In genomic region chr11:762421-763072, GRCh38 we compare ENCODE assay signal across 8 cellular contexts. TPM values are rescaled to one million over a fixed set of nuclear protein-coding genes. Genes with fewer than 3 reads are reported as not detected.
DNase-seq lines count a peak whose midpoint lies in the region; ATAC-seq, FAIRE-seq and TF ChIP-seq lines count a peak whose summit lies in the region.

No MANE protein-coding gene starts in this region.

- H3K27me3 ChIP-seq in cardiac muscle cell (no peaks in the 10 kb centered on the region), bronchial epithelial cell (ENCODE audit: control insufficient read depth, insufficient read depth, low read length) (no peaks in the 10 kb centered on the region), lower lobe of right lung (ENCODE audit: low read depth) (no peaks in the 10 kb centered on the region), hepatocyte (no peaks in the 10 kb centered on the region)

- peak in 1 of 2 donors; percentile 74 for DNase-seq in cardiac muscle cell (ENCODE audit: low read depth in 1 of 2, low spot score in 1 of 2)
- no peak for DNase-seq in Right ventricle myocardium inferior (ENCODE audit: missing footprints)
- peak; percentile 30 for DNase-seq in NCI-H510A (lab: John Stamatoyannopoulos, UW)
- peak; percentile 85 for DNase-seq in bronchial epithelial cell (ENCODE audit: low read depth)
- DNase-seq in lower lobe of right lung = peak; percentile 58
- DNase-seq in NK-92 (lab: John Stamatoyannopoulos, UW; ENCODE audit: unreplicated experiment) = no peak
- DNase-seq in hepatocyte (ENCODE audit: low spot score) = no peak

- no peak overlapping the region for H3K4me2 ChIP-seq in hepatocyte

- H3K9me3 ChIP-seq in cardiac muscle cell (ENCODE audit: low read depth) (no peaks in the 10 kb centered on the region), lower lobe of right lung (no peaks in the 10 kb centered on the region), hepatocyte (ENCODE audit: low read depth) (no peaks in the 10 kb centered on the region)

- ATAC-seq in Right ventricle myocardium inferior = no peak
- peak; percentile 80 to 82 for ATAC-seq in lower lobe of right lung
- ATAC-seq in GM19463 (IDR thresholded peaks at IDR 0.05; ENCODE audit: unreplicated experiment) = no peak

- H4K20me1 ChIP-seq in hepatocyte (ENCODE audit: insufficient read depth, poor library complexity, severe bottlenecking) = peaks cover 3% of the 10 kb centered on the region

- peak; percentile 50 for FAIRE-seq in bronchial epithelial cell (lab: Jason Lieb, UNC)

- no peak overlapping the region for H3K4me3 ChIP-seq in cardiac muscle cell
- no peak overlapping the region for H3K4me3 ChIP-seq in bronchial epithelial cell (ENCODE audit: low read depth, low read length)
- no peak overlapping the region for H3K4me3 ChIP-seq in lower lobe of right lung
- no peak overlapping the region for H3K4me3 ChIP-seq in hepatocyte

- H3K79me2 ChIP-seq in hepatocyte = peaks cover 3% of the 10 kb centered on the region

- no peaks in the 10 kb centered on the region for H3K4me1 ChIP-seq in cardiac muscle cell (ENCODE audit: low read depth)
- peaks cover 6% of the 10 kb centered on the region for H3K4me1 ChIP-seq in lower lobe of right lung
- H3K4me1 ChIP-seq in hepatocyte (ENCODE audit: insufficient read depth) = peaks cover 8% of the 10 kb centered on the region

- H3K9me2 ChIP-seq in hepatocyte (replicated peaks; ENCODE audit: insufficient read depth) = no peaks in the 10 kb centered on the region

- WGBS in hepatocyte (ENCODE audit: low lambda C conversion rate, missing lambda C conversion rate) = 75% methylated on average over 10 of the region's 10 CpGs

- H3K27ac ChIP-seq in cardiac muscle cell (no peak overlapping the region), lower lobe of right lung (peak overlapping the region; percentile 62), hepatocyte (no peak overlapping the region)

- H3K36me3 ChIP-seq in cardiac muscle cell (peaks cover 28% of the 10 kb centered on the region), bronchial epithelial cell (ENCODE audit: control insufficient read depth, insufficient read depth, low read length) (peaks cover 43% of the 10 kb centered on the region), lower lobe of right lung (peaks cover 94% of the 10 kb centered on the region), hepatocyte (replicated peaks; ENCODE audit: insufficient read depth, low read depth) (no peaks in the 10 kb centered on the region)

- TF ChIP-seq CTCF in cardiac muscle cell (IDR thresholded peaks at IDR 0.05; ENCODE audit: low read depth, low read length) (peak; percentile 3), bronchial epithelial cell (IDR thresholded peaks at IDR 0.05; ENCODE audit: insufficient read depth, low read length, severe bottlenecking) (peak; percentile 64), lower lobe of right lung (IDR thresholded peaks at IDR 0.05) (no peak), hepatocyte (IDR thresholded peaks at IDR 0.05; ENCODE audit: poor library complexity) (no peak)

- H2AFZ ChIP-seq in hepatocyte = no peak overlapping the region

- intact Hi-C loops in Right ventricle myocardium inferior (cut with DNase I) (no loop called here), lower lobe of right lung (cut with DNase I) (no loop called here)

RNA-seq across cellular contexts. Expression of gene GATD1, which starts 14.7 kb away (rescaled TPM):
- 62.2 and 64.1 TPM in 2 replicates for total RNA-seq in cardiac muscle cell
- polyA plus RNA-seq in cardiac muscle cell = 27.9 and 60.4 TPM in 2 replicates
- 18.3 TPM for total RNA-seq in Right ventricle myocardium inferior
- total RNA-seq in bronchial epithelial cell = 17.9 and 18.7 TPM in 2 replicates
- total RNA-seq in lower lobe of right lung = 46.7 TPM
- total RNA-seq in hepatocyte = 21.4 and 24.2 TPM in 2 replicates
- 21.6 and 29.0 TPM in 2 replicates for polyA plus RNA-seq in hepatocyte

RNA-seq across cellular contexts. Expression of gene TALDO1, which starts 15.3 kb away (rescaled TPM):
- total RNA-seq in cardiac muscle cell (144 and 158 TPM in 2 replicates), Right ventricle myocardium inferior (102 TPM), bronchial epithelial cell (251 and 253 TPM in 2 replicates), lower lobe of right lung (218 TPM), hepatocyte (132 and 137 TPM in 2 replicates)
- polyA plus RNA-seq in cardiac muscle cell (163 and 174 TPM in 2 replicates), hepatocyte (161 and 178 TPM in 2 replicates)

RNA-seq across cellular contexts. Expression of gene CEND1, which starts 27.3 kb away (rescaled TPM):
- total RNA-seq in cardiac muscle cell (1.6 and 7.6 TPM in 2 replicates), Right ventricle myocardium inferior (not detected), bronchial epithelial cell (not detected in 2 replicates), lower lobe of right lung (not detected), hepatocyte (not detected in 2 replicates)
- polyA plus RNA-seq in cardiac muscle cell (1.7 and 8.2 TPM in 2 replicates), hepatocyte (0.39 TPM in 1 of 2 replicates, not detected in the other)

RNA-seq across cellular contexts. Expression of gene SLC25A22, which starts 35.5 kb away (rescaled TPM):
- total RNA-seq in cardiac muscle cell (17.6 and 34.7 TPM in 2 replicates), Right ventricle myocardium inferior (2.6 TPM), bronchial epithelial cell (4.4 and 5.3 TPM in 2 replicates), lower lobe of right lung (18.2 TPM), hepatocyte (11.1 and 16.2 TPM in 2 replicates)
- polyA plus RNA-seq in cardiac muscle cell (18.9 and 21.2 TPM in 2 replicates), hepatocyte (19.7 and 23.7 TPM in 2 replicates)

RNA-seq across cellular contexts. Expression of gene PIDD1, which starts 42.5 kb away (rescaled TPM):
- 24.0 and 36.8 TPM in 2 replicates for total RNA-seq in cardiac muscle cell
- polyA plus RNA-seq in cardiac muscle cell = 33.4 and 40.2 TPM in 2 replicates
- 7.2 TPM for total RNA-seq in Right ventricle myocardium inferior
- total RNA-seq in bronchial epithelial cell = 4.4 and 5.0 TPM in 2 replicates
- 12.6 TPM for total RNA-seq in lower lobe of right lung
- 7.1 and 11.1 TPM in 2 replicates for total RNA-seq in hepatocyte
- polyA plus RNA-seq in hepatocyte = 16.3 and 29.5 TPM in 2 replicates

Comparison
In these comparisons a context has a peak if more than half of its experiments do, and no peak if none do; other contexts are left out.
1. DNase-seq: peak in NCI-H510A (single experiment), bronchial epithelial cell (single experiment) and lower lobe of right lung (single experiment); none in Right ventricle myocardium inferior (single experiment), NK-92 (single experiment) and hepatocyte (single experiment).
2. CTCF ChIP-seq: peak in cardiac muscle cell (single experiment) and bronchial epithelial cell (single experiment); none in lower lobe of right lung (single experiment) and hepatocyte (single experiment).
3. ATAC-seq: peak in lower lobe of right lung (2 of 2); none in Right ventricle myocardium inferior (single experiment) and GM19463 (single experiment).